19 cellular contexts compared by ENCODE assay signal in genomic region chr16:23283571-23283970, GRCh38. TPM values are rescaled to one million over a fixed set of nuclear protein-coding genes. Genes with fewer than 3 reads are reported as not detected.
"Had no signal": no experiment of that assay in that cellular context is flagged by ENCODE, and none has a peak within 500 bp of the region (broad histone marks: within the 10 kb centered on the region; RNA-seq: fewer than 3 reads in every experiment).

No MANE protein-coding gene starts in this region.

- H3K36me3 Mint-ChIP-seq: activated CD4-positive, alpha-beta memory T cell treated with anti-CD3 and anti-CD28 coated beads for 36 hours; activated naive CD8-positive, alpha-beta T cell treated with anti-CD3 and anti-CD28 coated beads for 36 hours; stimulated activated memory B cell treated with anti-CD40 and anti-IgM and Interleukin-4, amounts not matched to agents 10 μg/mL and 1 μg/mL and 100 μg/mL, for 72 hours had no signal

- H3K4me1 Mint-ChIP-seq: activated naive CD8-positive, alpha-beta T cell treated with anti-CD3 and anti-CD28 coated beads for 36 hours; activated T-helper 17 cell treated with anti-CD3 and anti-CD28 coated beads, Interleukin-2, amount 50 U/mL, for 72 hours; stimulated activated memory B cell treated with anti-CD40 and anti-IgM and Interleukin-4, amounts not matched to agents 10 μg/mL and 1 μg/mL and 100 μg/mL, for 72 hours had no signal

- H3K27me3 ChIP-seq: left lung, thyroid gland had no signal

- DNase-seq: activated CD4-positive, alpha-beta memory T cell treated with anti-CD3 and anti-CD28 coated beads for 36 hours; activated naive CD4-positive, alpha-beta T cell; activated naive CD8-positive, alpha-beta T cell treated with anti-CD3 and anti-CD28 coated beads for 36 hours; amniotic stem cell; dermis blood vessel endothelial cell; effector memory CD4-positive, alpha-beta T cell; left lung; midbrain; spleen; stimulated activated CD4-positive, alpha-beta T cell treated with anti-CD3 and anti-CD28 coated beads, Interleukin-4, amount 100 ng/mL, for 4 hours; T-helper 2 cell; thyroid gland had no signal

- H3K36me3 ChIP-seq: left lung, spleen, thyroid gland had no signal

- H3K4me3 Mint-ChIP-seq: activated CD4-positive, alpha-beta memory T cell treated with anti-CD3 and anti-CD28 coated beads for 36 hours; activated naive CD8-positive, alpha-beta T cell treated with anti-CD3 and anti-CD28 coated beads for 36 hours; activated T-helper 17 cell treated with anti-CD3 and anti-CD28 coated beads, Interleukin-2, amount 50 U/mL, for 72 hours; nephron; stimulated activated memory B cell treated with anti-CD40 and anti-IgM and Interleukin-4, amounts not matched to agents 10 μg/mL and 1 μg/mL and 100 μg/mL, for 72 hours had no signal

- H3K4me1 ChIP-seq: left lung, spleen had no signal

- H3K27ac Mint-ChIP-seq: activated CD4-positive, alpha-beta memory T cell treated with anti-CD3 and anti-CD28 coated beads for 36 hours; activated naive CD8-positive, alpha-beta T cell treated with anti-CD3 and anti-CD28 coated beads for 36 hours; activated T-helper 17 cell treated with anti-CD3 and anti-CD28 coated beads, Interleukin-2, amount 50 U/mL, for 72 hours; nephron; stimulated activated memory B cell treated with anti-CD40 and anti-IgM and Interleukin-4, amounts not matched to agents 10 μg/mL and 1 μg/mL and 100 μg/mL, for 72 hours had no signal

- ATAC-seq: activated T-helper 17 cell treated with anti-CD3 and anti-CD28 coated beads, Interleukin-2, amount 50 U/mL, for 72 hours; left lung; stimulated activated memory B cell treated with anti-CD40 and anti-IgM and Interleukin-4, amounts not matched to agents 10 μg/mL and 1 μg/mL and 100 μg/mL, for 72 hours had no signal

- H3K27ac ChIP-seq: left lung, spleen had no signal

- H3K9me3 ChIP-seq: left lung, thyroid gland had no signal

- H3K9me3 Mint-ChIP-seq: activated CD4-positive, alpha-beta memory T cell treated with anti-CD3 and anti-CD28 coated beads for 36 hours; activated naive CD8-positive, alpha-beta T cell treated with anti-CD3 and anti-CD28 coated beads for 36 hours; activated T-helper 17 cell treated with anti-CD3 and anti-CD28 coated beads, Interleukin-2, amount 50 U/mL, for 72 hours; nephron had no signal

- H3K4me3 ChIP-seq: left lung, spleen, thyroid gland had no signal

RNA-seq across cellular contexts. Expression of gene SCNN1B, which starts 18.5 kb away (rescaled TPM):
- total RNA-seq: activated CD4-positive, alpha-beta memory T cell treated with anti-CD3 and anti-CD28 coated beads for 36 hours; activated naive CD8-positive, alpha-beta T cell treated with anti-CD3 and anti-CD28 coated beads for 36 hours; activated T-helper 17 cell treated with anti-CD3 and anti-CD28 coated beads, Interleukin-2, amount 50 U/mL, for 72 hours; cardiac septum; endothelial cell of umbilical vein; frontal cortex; renal cortical epithelial cell had no signal
- polyA plus RNA-seq: endothelial cell of umbilical vein had no signal
